In genomic region chr14:74620497-74620921, GRCh38 we compare ENCODE assay signal across 8 cellular contexts. TPM values are rescaled to one million over a fixed set of nuclear protein-coding genes. Genes with fewer than 3 reads are reported as not detected.
DNase-seq lines count a peak whose midpoint lies in the region; ATAC-seq and TF ChIP-seq lines count a peak whose summit lies in the region.

No MANE protein-coding gene starts in this region.

- H3K4me3 ChIP-seq in left lung: no peak overlapping the region

- peaks cover 64% of the 10 kb centered on the region for H3K4me1 Mint-ChIP-seq in activated naive CD8-positive, alpha-beta T cell treated with anti-CD3 and anti-CD28 coated beads, Interleukin-2, amount 50 U/mL, for 24 hours

- ATAC-seq in activated naive CD8-positive, alpha-beta T cell treated with anti-CD3 and anti-CD28 coated beads, Interleukin-2, amount 50 U/mL, for 24 hours: peak; percentile 90
- ATAC-seq in left lung (peak; percentile 41), HG02840 (IDR thresholded peaks at IDR 0.05; ENCODE audit: low FRiP score, unreplicated experiment) (no peak)

- no peaks in the 10 kb centered on the region for H3K36me3 Mint-ChIP-seq in activated naive CD8-positive, alpha-beta T cell treated with anti-CD3 and anti-CD28 coated beads, Interleukin-2, amount 50 U/mL, for 24 hours (ENCODE audit: low read depth)

- no peak for TF ChIP-seq CTCF in left lung (IDR thresholded peaks at IDR 0.05)

- H3K27ac Mint-ChIP-seq in activated naive CD8-positive, alpha-beta T cell treated with anti-CD3 and anti-CD28 coated beads, Interleukin-2, amount 50 U/mL, for 24 hours: peak overlapping the region; percentile 68

- peaks cover 31% of the 10 kb centered on the region for H3K27me3 Mint-ChIP-seq in activated naive CD8-positive, alpha-beta T cell treated with anti-CD3 and anti-CD28 coated beads, Interleukin-2, amount 50 U/mL, for 24 hours

- no peaks in the 10 kb centered on the region for H3K9me3 ChIP-seq in left lung

- H3K27ac ChIP-seq in left lung: peak overlapping the region; percentile 76 to 94

- no peak overlapping the region for H3K4me3 Mint-ChIP-seq in activated naive CD8-positive, alpha-beta T cell treated with anti-CD3 and anti-CD28 coated beads, Interleukin-2, amount 50 U/mL, for 24 hours

- peak; percentile 21 to 38 for DNase-seq in AML-193 (lab: John Stamatoyannopoulos, UW)
- peak; percentile 99 for DNase-seq in LHCN-M2 (ENCODE audit: low read depth)
- DNase-seq in activated naive CD8-positive, alpha-beta T cell treated with anti-CD3 and anti-CD28 coated beads, Interleukin-2, amount 50 U/mL, for 24 hours: peak; percentile 44
- no peak for DNase-seq in left lung
- DNase-seq in DMS153 treated with DMSO at 0.1 percent for 48 hours (lab: John Stamatoyannopoulos, UW; ENCODE audit: unreplicated experiment): no peak
- no peak for DNase-seq in C1 segment of cervical spinal cord (lab: John Stamatoyannopoulos, UW)
- DNase-seq in T-helper 9 cell: no peak

- peaks cover 0 to 5% of the 10 kb centered on the region in 2 donors for H3K27me3 ChIP-seq in left lung

- H3K36me3 ChIP-seq in left lung: no peaks in the 10 kb centered on the region

- intact Hi-C loops in left lung (cut with DNase I): no loop called here

- no peaks in the 10 kb centered on the region for H3K9me3 Mint-ChIP-seq in activated naive CD8-positive, alpha-beta T cell treated with anti-CD3 and anti-CD28 coated beads, Interleukin-2, amount 50 U/mL, for 24 hours

- H3K4me1 ChIP-seq in left lung: peaks cover 27 to 61% of the 10 kb centered on the region in 2 donors

RNA-seq across cellular contexts. Expression of gene LTBP2, which starts 8.5 kb away (rescaled TPM):
- 151 and 211 TPM in 2 replicates for total RNA-seq in LHCN-M2 (2014; rRNA removed)
- polyA plus RNA-seq in LHCN-M2 (2012): 104 TPM
- total RNA-seq in left lung: 100 to 1,000 TPM in 1 of 2 donors, 10 to 100 TPM in 1; 69.2 to 154 TPM

Comparison
In these comparisons a context has a peak if more than half of its experiments do, and no peak if none do; other contexts are left out.
1. DNase-seq: peak in AML-193 (2 of 2), LHCN-M2 (single experiment) and activated naive CD8-positive, alpha-beta T cell treated with anti-CD3 and anti-CD28 coated beads, Interleukin-2, amount 50 U/mL, for 24 hours (single experiment); none in left lung (0 of 2), DMS153 treated with DMSO at 0.1 percent for 48 hours (single experiment), C1 segment of cervical spinal cord (0 of 14) and T-helper 9 cell (single experiment).